In genomic region chr2:133480707-133481429, GRCh38 we compare ENCODE assay signal across 1 cellular context.
TF ChIP-seq lines count a peak whose summit lies in the region.

No MANE protein-coding gene starts in this region.

TF ChIP-seq in IMR-90, 13 proteins besides CTCF, POLR2A, EP300 and RAD21 (continued from another document):
- TF ChIP-seq USF2 (IDR thresholded peaks at IDR 0.05; ENCODE audit: low read depth, low read length) (no peak), MAZ (IDR thresholded peaks at IDR 0.05; ENCODE audit: borderline replicate concordance, low read depth, low read length) (no peak), CHD1 (IDR thresholded peaks at IDR 0.05; ENCODE audit: low read depth, low read length) (no peak), RCOR1 (IDR thresholded peaks at IDR 0.05; ENCODE audit: insufficient replicate concordance, low read length) (no peak), FOS (IDR thresholded peaks at IDR 0.05; ENCODE audit: low read depth, low read length) (no peak), MAFK (IDR thresholded peaks at IDR 0.05; ENCODE audit: low read depth, low read length) (no peak), SMC3 (IDR thresholded peaks at IDR 0.05; ENCODE audit: low read depth, low read length) (no peak), CEBPB (IDR thresholded peaks at IDR 0.05; ENCODE audit: low read depth, low read length) (no peak)
TF ChIP-seq in IMR-90: peak in this region for 0.
